In genomic region chr21:38912355-38912619, GRCh38 we compare ENCODE assay signal across 20 cellular contexts.
DNase-seq lines count a peak whose midpoint lies in the region; ATAC-seq, FAIRE-seq and TF ChIP-seq lines count a peak whose summit lies in the region.
"Had no signal": no experiment of that assay in that cellular context is flagged by ENCODE, and none has a peak within 500 bp of the region (broad histone marks: within the 10 kb centered on the region; RNA-seq: fewer than 3 reads in every experiment).

No MANE protein-coding gene starts in this region.

- H3K9me3 ChIP-seq in A549 (no peaks in the 10 kb centered on the region), ascending aorta (no peaks in the 10 kb centered on the region), mesenchymal stem cell (ENCODE audit: control insufficient read depth, low read length) (no peaks in the 10 kb centered on the region), smooth muscle cell (replicated peaks; ENCODE audit: low read depth) (no peaks in the 10 kb centered on the region)
- H3K9me3 ChIP-seq: upper lobe of left lung had no signal

- H2BK120ac ChIP-seq in mesenchymal stem cell (ENCODE audit: low read depth, low read length) = peak overlapping the region; percentile 21

- H3K27ac Mint-ChIP-seq in activated T-helper 1 cell treated with anti-CD3 and anti-CD28 coated beads, Interleukin-12 subunit alpha, Interleukin-12 subunit beta, Interleukin-2, Interleukin-4 antibody, amounts not matched to agents 30 ng/mL and 10 ng/mL and 1 ng/mL, durations not matched to agents 14 hours and 24 hours and 36 hours = no peak overlapping the region
- H3K27ac Mint-ChIP-seq in type B pancreatic cell = no peak overlapping the region
- H3K27ac Mint-ChIP-seq: CD8-positive, alpha-beta T cell had no signal

- H3K9ac ChIP-seq in mesenchymal stem cell (ENCODE audit: low read length) (no peak overlapping the region), smooth muscle cell (ENCODE audit: low read depth) (no peak overlapping the region)

- ATAC-seq in A549 (no peak), GM19035 (IDR thresholded peaks at IDR 0.05; ENCODE audit: unreplicated experiment) (no peak)
- ATAC-seq: activated CD4-positive, alpha-beta T cell treated with anti-CD3 and anti-CD28 coated beads for 36 hours; CD8-positive, alpha-beta T cell had no signal

- H4K91ac ChIP-seq in mesenchymal stem cell (ENCODE audit: low read length) = no peak overlapping the region

- TF ChIP-seq POLR2A in A549 (IDR thresholded peaks at IDR 0.05; ENCODE audit: low read length) = no peak

- TF ChIP-seq EP300 in A549 (IDR thresholded peaks at IDR 0.05) = no peak

- no peak overlapping the region for H3K4me2 ChIP-seq in A549
- no peak overlapping the region for H3K4me2 ChIP-seq in mesenchymal stem cell (ENCODE audit: low read length, poor library complexity, severe bottlenecking)
- H3K4me2 ChIP-seq in smooth muscle cell = peak overlapping the region; percentile 78

- 94% methylated on average over 6 of the region's 6 CpGs for WGBS in A549 (ENCODE audit: missing lambda C conversion rate)
- WGBS in mesenchymal stem cell = 93% methylated on average over 6 of the region's 6 CpGs
- WGBS in smooth muscle cell (ENCODE audit: low lambda C conversion rate) = 64% methylated on average over 6 of the region's 6 CpGs

- no peak for TF ChIP-seq RAD21 in A549 (conservative IDR thresholded peaks at IDR 0.05 in 1 of 2, IDR thresholded peaks at IDR 0.05 in 1 of 2)

- H3K14ac ChIP-seq in mesenchymal stem cell (ENCODE audit: low read length in 2 of 2) = no peak overlapping the region

- no peaks in the 10 kb centered on the region for H3K79me1 ChIP-seq in mesenchymal stem cell (replicated peaks; ENCODE audit: low read length, poor library complexity, severe bottlenecking)

- no peaks in the 10 kb centered on the region for H3K79me2 ChIP-seq in smooth muscle cell (ENCODE audit: low read depth)

- TF ChIP-seq CTCF in A549 (IDR thresholded peaks at IDR 0.05) (no peak), ascending aorta (IDR thresholded peaks at IDR 0.05) (no peak), smooth muscle cell (IDR thresholded peaks at IDR 0.05; ENCODE audit: borderline replicate concordance, insufficient read depth, poor library complexity, severe bottlenecking) (no peak), type B pancreatic cell (conservative IDR thresholded peaks at IDR 0.05) (no peak)

- H3K4me3 ChIP-seq in A549 (no peak overlapping the region), ascending aorta (no peak overlapping the region), mesenchymal stem cell (ENCODE audit: insufficient read depth in 1 of 2, low read depth in 1 of 2, low read length in 2 of 2) (no peak overlapping the region), smooth muscle cell (no peak overlapping the region)

- H2BK12ac ChIP-seq in mesenchymal stem cell (ENCODE audit: low read length in 2 of 2) = no peak overlapping the region

- POLR2A ChIA-PET in A549 (lab: Yijun Ruan, JAX) = no interaction called here

- H2BK15ac ChIP-seq in mesenchymal stem cell (ENCODE audit: low read depth, poor library complexity, severe bottlenecking) = no peak overlapping the region

- H3F3A ChIP-seq in smooth muscle cell (ENCODE audit: low read depth) = peaks cover 22% of the 10 kb centered on the region

- no peaks in the 10 kb centered on the region for H3K36me3 Mint-ChIP-seq in activated T-helper 1 cell treated with anti-CD3 and anti-CD28 coated beads, Interleukin-12 subunit alpha, Interleukin-12 subunit beta, Interleukin-2, Interleukin-4 antibody, amounts not matched to agents 30 ng/mL and 10 ng/mL and 1 ng/mL, durations not matched to agents 14 hours and 24 hours and 36 hours (ENCODE audit: low read depth)
- H3K36me3 Mint-ChIP-seq in type B pancreatic cell = peaks cover 1% of the 10 kb centered on the region
- H3K36me3 Mint-ChIP-seq: CD8-positive, alpha-beta T cell had no signal

- no peak overlapping the region for H4K8ac ChIP-seq in mesenchymal stem cell (ENCODE audit: low read length)

- no peak overlapping the region for H2BK5ac ChIP-seq in mesenchymal stem cell (ENCODE audit: low read depth, low read length, poor library complexity, severe bottlenecking)

- H3K4me1 Mint-ChIP-seq in activated T-helper 1 cell treated with anti-CD3 and anti-CD28 coated beads, Interleukin-12 subunit alpha, Interleukin-12 subunit beta, Interleukin-2, Interleukin-4 antibody, amounts not matched to agents 30 ng/mL and 10 ng/mL and 1 ng/mL, durations not matched to agents 14 hours and 24 hours and 36 hours (ENCODE audit: low read depth) = no peaks in the 10 kb centered on the region
- peaks cover 19% of the 10 kb centered on the region for H3K4me1 Mint-ChIP-seq in type B pancreatic cell (ENCODE audit: unreplicated experiment)

- H3K4me3 Mint-ChIP-seq in activated T-helper 1 cell treated with anti-CD3 and anti-CD28 coated beads, Interleukin-12 subunit alpha, Interleukin-12 subunit beta, Interleukin-2, Interleukin-4 antibody, amounts not matched to agents 30 ng/mL and 10 ng/mL and 1 ng/mL, durations not matched to agents 14 hours and 24 hours and 36 hours = no peak overlapping the region
- H3K4me3 Mint-ChIP-seq in type B pancreatic cell = no peak overlapping the region
- H3K4me3 Mint-ChIP-seq: activated CD4-positive, alpha-beta T cell treated with anti-CD3 and anti-CD28 coated beads for 36 hours; CD8-positive, alpha-beta T cell had no signal

- peaks cover 3% of the 10 kb centered on the region for H3K27me3 Mint-ChIP-seq in activated T-helper 1 cell treated with anti-CD3 and anti-CD28 coated beads, Interleukin-12 subunit alpha, Interleukin-12 subunit beta, Interleukin-2, Interleukin-4 antibody, amounts not matched to agents 30 ng/mL and 10 ng/mL and 1 ng/mL, durations not matched to agents 14 hours and 24 hours and 36 hours (ENCODE audit: insufficient read depth)
- peaks cover 3% of the 10 kb centered on the region for H3K27me3 Mint-ChIP-seq in type B pancreatic cell

- H3K4ac ChIP-seq in mesenchymal stem cell (ENCODE audit: low read depth in 1 of 2, low read length in 2 of 2) = no peak overlapping the region

- H3K36me3 ChIP-seq in ascending aorta (no peaks in the 10 kb centered on the region), mesenchymal stem cell (ENCODE audit: control insufficient read depth in 1 of 2, insufficient read depth in 2 of 2, low read depth in 1 of 2, low read length in 2 of 2) (no peaks in the 10 kb centered on the region), smooth muscle cell (ENCODE audit: low read depth) (no peaks in the 10 kb centered on the region)
- H3K36me3 ChIP-seq: upper lobe of left lung had no signal

- no peak overlapping the region for H2AK5ac ChIP-seq in mesenchymal stem cell (ENCODE audit: low read length, severe bottlenecking)

- H3K23ac ChIP-seq in mesenchymal stem cell (ENCODE audit: low read length in 2 of 2) = no peak overlapping the region

- DNase-seq in A549 (ENCODE audit: low read depth in 1 of 2, low spot score in 1 of 2) (no peak), ascending aorta (ENCODE audit: low spot score in 2 of 2) (no peak), mesenchymal stem cell (no peak), smooth muscle cell (lab: John Stamatoyannopoulos, UW; ENCODE audit: unreplicated experiment) (no peak), type B pancreatic cell (ENCODE audit: extremely low spot score, unreplicated experiment) (no peak), GOT3 (lab: John Stamatoyannopoulos, UW) (no peak)
- DNase-seq in activated T-helper 1 cell treated with anti-CD3 and anti-CD28 coated beads, Interleukin-12 subunit alpha, Interleukin-12 subunit beta, Interleukin-2, Interleukin-4 antibody, amounts not matched to agents 30 ng/mL and 10 ng/mL and 1 ng/mL, durations not matched to agents 14 hours and 24 hours and 36 hours (ENCODE audit: low spot score) = no peak
- DNase-seq: activated CD4-positive, alpha-beta T cell treated with anti-CD3 and anti-CD28 coated beads for 36 hours; activated gamma-delta T cell; CD8-positive, alpha-beta T cell; cortex of kidney; islet precursor cell; Karpas-422; midbrain; NCI-H1092; NCI-H748 treated with DMSO at 0.1 percent for 48 hours; OCI-M1 had no signal

- H3K27ac ChIP-seq in A549 (peak overlapping the region; percentile 75 to 78; a peak in 4 of 6 replicates), ascending aorta (peak overlapping the region; percentile 79 to 90), mesenchymal stem cell (ENCODE audit: low read length, poor library complexity, severe bottlenecking) (no peak overlapping the region), smooth muscle cell (ENCODE audit: low read depth) (peak overlapping the region; percentile 68)

- no peak for FAIRE-seq in A549 (lab: Jason Lieb, UNC)
- FAIRE-seq: GM18507 had no signal

- no peak overlapping the region for H2AFZ ChIP-seq in mesenchymal stem cell (ENCODE audit: low read depth, low read length)
- no peak overlapping the region for H2AFZ ChIP-seq in smooth muscle cell (ENCODE audit: low read depth)

- CTCF ChIA-PET in A549 (lab: Yijun Ruan, JAX) = no interaction called here

- H3K4me1 ChIP-seq in A549 (peaks cover 46% of the 10 kb centered on the region), ascending aorta (peaks cover 3 to 21% of the 10 kb centered on the region in 2 donors), mesenchymal stem cell (ENCODE audit: control insufficient read depth, insufficient read depth, low read depth, low read length) (peaks cover 9% of the 10 kb centered on the region), smooth muscle cell (ENCODE audit: low read depth) (peaks cover 8% of the 10 kb centered on the region)

- H3K27me3 ChIP-seq in ascending aorta = no peaks in the 10 kb centered on the region
- H3K27me3 ChIP-seq in mesenchymal stem cell (ENCODE audit: control insufficient read depth in 1 of 2, insufficient read depth in 1 of 2, low read length in 2 of 2) = peaks cover 0 to 31% of the 10 kb centered on the region in 2 experiments
- H3K27me3 ChIP-seq in smooth muscle cell (ENCODE audit: low read depth) = no peaks in the 10 kb centered on the region
- H3K27me3 ChIP-seq: upper lobe of left lung had no signal

- no peaks in the 10 kb centered on the region for H4K20me1 ChIP-seq in smooth muscle cell (ENCODE audit: low read depth)

- no peak overlapping the region for H3K18ac ChIP-seq in mesenchymal stem cell (ENCODE audit: low read depth in 1 of 2, low read length in 2 of 2)

- no peaks in the 10 kb centered on the region for H3K9me3 Mint-ChIP-seq in activated T-helper 1 cell treated with anti-CD3 and anti-CD28 coated beads, Interleukin-12 subunit alpha, Interleukin-12 subunit beta, Interleukin-2, Interleukin-4 antibody, amounts not matched to agents 30 ng/mL and 10 ng/mL and 1 ng/mL, durations not matched to agents 14 hours and 24 hours and 36 hours
- no peaks in the 10 kb centered on the region for H3K9me3 Mint-ChIP-seq in type B pancreatic cell
- H3K9me3 Mint-ChIP-seq: CD8-positive, alpha-beta T cell had no signal

- intact Hi-C loops in ascending aorta (cut with DNase I) = loop anchor here (5.0 kb wide), 3 partner anchors 90 to 175 kb away; no protein-coding TSS in a partner anchor
- intact Hi-C loops in activated T-helper 1 cell treated with anti-CD3 and anti-CD28 coated beads, Interleukin-12 subunit alpha, Interleukin-12 subunit beta, Interleukin-2, Interleukin-4 antibody, amounts not matched to agents 30 ng/mL and 10 ng/mL and 1 ng/mL, durations not matched to agents 14 hours and 24 hours and 36 hours (cut with micrococcal nuclease) = loop anchor here (5.0 kb wide), 1 partner anchor 105 kb away; the partner anchor contains the start of gene ETS2

TF ChIP-seq in A549, 52 proteins besides CTCF, POLR2A, EP300 and RAD21 (continues in another document):
- no peak for TF ChIP-seq EHMT2 (IDR thresholded peaks at IDR 0.05; ENCODE audit: low read depth)
- TF ChIP-seq SREBF2 (IDR thresholded peaks at IDR 0.05) = no peak
